Comparison of ENCODE assay signal across 8 cellular contexts in genomic region chr11:124194696-124195418, GRCh38. TPM values are rescaled to one million over a fixed set of nuclear protein-coding genes. Genes with fewer than 3 reads are reported as not detected.
A peak's percentile ranks its signal among the peaks of the same experiment; 100 is the strongest.
DNase-seq lines count a peak whose midpoint lies in the region; ATAC-seq and TF ChIP-seq lines count a peak whose summit lies in the region.

No MANE protein-coding gene starts in this region.

- ATAC-seq in GM19351 (IDR thresholded peaks at IDR 0.05; ENCODE audit: unreplicated experiment) (peak; percentile 86), HG03342 (IDR thresholded peaks at IDR 0.05; ENCODE audit: unreplicated experiment) (peak; percentile 93), GM19463 (IDR thresholded peaks at IDR 0.05; ENCODE audit: unreplicated experiment) (no peak)

- DNase-seq in DMS53 (lab: John Stamatoyannopoulos, UW) (peak; percentile 87), NCI-H69 (lab: John Stamatoyannopoulos, UW) (peak; percentile 61), right atrium auricular region (ENCODE audit: low spot score) (peak; percentile 71)
- peak; percentile 26 for DNase-seq in activated naive CD4-positive, alpha-beta T cell treated with Interleukin-2 at 50 U/mL for 16 hours
- peak; percentile 12 to 50 (median 32) for DNase-seq in stimulated activated CD4-positive, alpha-beta T cell treated with anti-CD3 and anti-CD28 coated beads, Interleukin-12 subunit alpha, Interleukin-12 subunit beta, amount 100 ng/mL, for 48 hours (ENCODE audit: low read depth in 2 of 3, low spot score in 1 of 3)

- peak; percentile 11 to 67 for TF ChIP-seq CTCF in right atrium auricular region (IDR thresholded peaks at IDR 0.05)

- H3K9me3 ChIP-seq in right atrium auricular region: no peaks in the 10 kb centered on the region

- H3K36me3 ChIP-seq in right atrium auricular region: no peaks in the 10 kb centered on the region

- H3K4me3 ChIP-seq in right atrium auricular region: no peak overlapping the region

- no peaks in the 10 kb centered on the region for H3K4me1 ChIP-seq in right atrium auricular region

- no peaks in the 10 kb centered on the region for H3K27me3 ChIP-seq in right atrium auricular region

- H3K27ac ChIP-seq in right atrium auricular region: no peak overlapping the region

RNA-seq across cellular contexts. Expression of gene OR10D3, which starts 11.7 kb away (rescaled TPM):
- not detected for total RNA-seq in right atrium auricular region

RNA-seq across cellular contexts. Expression of gene OR8G1, which starts 46.0 kb away (rescaled TPM):
- total RNA-seq in right atrium auricular region: not detected

Comparison
In these comparisons a context has a peak if more than half of its experiments do, and no peak if none do; other contexts are left out.
1. DNase-seq: peak in every context shown above with its lines; median percentile 87 in DMS53; 71 in right atrium auricular region; 61 in NCI-H69; 32 in stimulated activated CD4-positive, alpha-beta T cell treated with anti-CD3 and anti-CD28 coated beads, Interleukin-12 subunit alpha, Interleukin-12 subunit beta, amount 100 ng/mL, for 48 hours; 26 in activated naive CD4-positive, alpha-beta T cell treated with Interleukin-2 at 50 U/mL for 16 hours.